ENCODE assay signal across 21 cellular contexts in genomic region chr10:47283848-47284247, GRCh38. TPM values are rescaled to one million over a fixed set of nuclear protein-coding genes. Genes with fewer than 3 reads are reported as not detected.
"Had no signal": no experiment of that assay in that cellular context is flagged by ENCODE, and none has a peak within 500 bp of the region (broad histone marks: within the 10 kb centered on the region; RNA-seq: fewer than 3 reads in every experiment).

No MANE protein-coding gene starts in this region.

- DNase-seq: Kasumi-1, MM.1S, NCI-H1092 treated with DMSO at 0.1 percent for 48 hours, NCI-H1436, NCI-H187, NCI-H2029, NCI-H2081 treated with DMSO at 0.1 percent for 48 hours, NCI-H2171, NCI-H226, NCI-H446, NCI-H510A, NCI-H524 treated with DMSO at 0.1 percent for 48 hours, NCI-H774, Right ventricle myocardium superior, RPMI8226, SIG-M5 had no signal

- H3K4me1 ChIP-seq: SJSA1 had no signal

- H3K36me3 ChIP-seq: SJSA1 had no signal

- H3K9me3 ChIP-seq: SJSA1 had no signal

- H3K27ac ChIP-seq: HL-60, KMS-11, SJSA1 had no signal

- H3K4me3 ChIP-seq: K562, SJSA1 had no signal

- ATAC-seq: K562 had no signal

- H3K27me3 ChIP-seq: SJSA1 had no signal

RNA-seq across cellular contexts. Expression of gene GDF10, which starts 16.1 kb away (rescaled TPM):
- total RNA-seq: M059J, SJSA1 had no signal

RNA-seq across cellular contexts. Expression of gene GDF2, which starts 38.4 kb away (rescaled TPM):
- total RNA-seq: M059J, Right ventricle myocardium superior, SJSA1 had no signal
